30 cellular contexts compared by ENCODE assay signal in genomic region chrX:11329016-11329415, GRCh38. TPM values are rescaled to one million over a fixed set of nuclear protein-coding genes. Genes with fewer than 3 reads are reported as not detected.
A peak's percentile ranks its signal among the peaks of the same experiment; 100 is the strongest.
DNase-seq lines count a peak whose midpoint lies in the region; ATAC-seq, FAIRE-seq and TF ChIP-seq lines count a peak whose summit lies in the region.
"Had no signal": no experiment of that assay in that cellular context is flagged by ENCODE, and none has a peak within 500 bp of the region (broad histone marks: within the 10 kb centered on the region; RNA-seq: fewer than 3 reads in every experiment).

No MANE protein-coding gene starts in this region.

- peaks cover 11% of the 10 kb centered on the region; the same call in 2 of the 3 replicates for H3K36me3 ChIP-seq in K562 (ENCODE audit: control insufficient read depth, insufficient read depth, low read length)
- H3K36me3 ChIP-seq in WERI-Rb-1, result no peaks in the 10 kb centered on the region
- H3K36me3 ChIP-seq: BLaER1 treated with 17β-estradiol and CSF1 and Interleukin-3, amounts not matched to agents 10 nM and 100 nM; cardiac muscle cell; gastroesophageal sphincter; lower lobe of right lung; prostate gland had no signal

- peak; percentile 2 for DNase-seq in CD1c-positive myeloid dendritic cell (ENCODE audit: extremely low spot score)
- peak; percentile 14 for DNase-seq in M059J (ENCODE audit: low read depth)
- DNase-seq in K562 (ENCODE audit: extremely low read depth in 1 of 4, low spot score in 3 of 4), result no peak
- DNase-seq in foreskin keratinocyte, result peak in 1 of 2 donors; percentile 26
- no peak for DNase-seq in OCI-M2 (lab: John Stamatoyannopoulos, UW; ENCODE audit: unreplicated experiment)
- DNase-seq in WERI-Rb-1, result no peak
- no peak for DNase-seq in foreskin melanocyte
- DNase-seq: ACHN; activated CD4-positive, alpha-beta T cell treated with anti-CD3 and anti-CD28 coated beads for 1 hour; activated CD8-positive, alpha-beta memory T cell treated with anti-CD3 and anti-CD28 coated beads for 24 hours; activated T-cell treated with anti-CD3 and anti-CD28 coated beads, Interleukin-2, amount 50 U/mL, for 24 hours; amniotic stem cell; Calu3; Kasumi-1; kidney; lower lobe of right lung; NCI-H1436; NCI-H2171; NCI-H526 treated with DMSO at 0.1 percent for 48 hours; stimulated activated CD4-positive, alpha-beta T cell treated with anti-CD3 and anti-CD28 coated beads, Interleukin-1b, Interleukin-23, amount 100 ng/mL, for 48 hours; T1000 had no signal

- no peaks in the 10 kb centered on the region for H3K27me3 ChIP-seq in K562 (ENCODE audit: control insufficient read depth in 2 of 2, insufficient read depth in 2 of 2, low read length in 2 of 2)
- H3K27me3 ChIP-seq in foreskin keratinocyte, result no peaks in the 10 kb centered on the region
- peaks cover 3% of the 10 kb centered on the region for H3K27me3 ChIP-seq in WERI-Rb-1 (ENCODE audit: insufficient read depth, low read depth, severe bottlenecking)
- H3K27me3 ChIP-seq: cardiac muscle cell, gastroesophageal sphincter had no signal

- no peaks in the 10 kb centered on the region; the same call in 1 of the 2 replicates for H3K9me3 ChIP-seq in K562 (replicated peaks; ENCODE audit: control insufficient read depth, insufficient read depth, low read depth, low read length)
- H3K9me3 ChIP-seq in WERI-Rb-1 (ENCODE audit: severe bottlenecking), result no peaks in the 10 kb centered on the region
- H3K9me3 ChIP-seq: gastroesophageal sphincter, lower lobe of right lung, prostate gland had no signal

- intact Hi-C loops in K562 (cut with micrococcal nuclease), result loop anchor here (2.0 to 5.0 kb wide), 2 partner anchors 38 to 70 kb away; no protein-coding TSS in a partner anchor

- ATAC-seq in K562, result no peak
- peak; percentile 83 for ATAC-seq in foreskin keratinocyte
- ATAC-seq in GM21381 (IDR thresholded peaks at IDR 0.05; ENCODE audit: unreplicated experiment), result no peak
- ATAC-seq: gastroesophageal sphincter, lower lobe of right lung had no signal

- no peak overlapping the region for H3K9ac ChIP-seq in K562 (ENCODE audit: insufficient read depth in 1 of 2, low read depth in 2 of 2, low read length in 2 of 2)
- H3K9ac ChIP-seq: BLaER1 treated with 17β-estradiol and CSF1 and Interleukin-3, amounts not matched to agents 10 nM and 100 nM had no signal

- H3K79me2 ChIP-seq in K562 (ENCODE audit: control insufficient read depth, insufficient read depth, low read length), result peaks cover 77% of the 10 kb centered on the region

- H3K4me1 ChIP-seq in K562 (replicated peaks in 1 of 2; ENCODE audit: control insufficient read depth in 2 of 2, insufficient read depth in 2 of 2, low read length in 2 of 2) (peaks cover 0 to 29% of the 10 kb centered on the region in 2 experiments; a peak in 3 of 5 replicates), foreskin keratinocyte (no peaks in the 10 kb centered on the region)
- H3K4me1 ChIP-seq: BLaER1 treated with 17β-estradiol and CSF1 and Interleukin-3, amounts not matched to agents 10 nM and 100 nM; gastroesophageal sphincter; lower lobe of right lung; prostate gland had no signal

- in situ Hi-C loops in K562 (cut with MboI), result no loop called here

- no peak overlapping the region; the same call in 2 of the 3 replicates for H3K27ac ChIP-seq in K562 (ENCODE audit: extremely low read depth, low read depth, low read length)
- no peak overlapping the region for H3K27ac ChIP-seq in foreskin keratinocyte
- H3K27ac ChIP-seq in WERI-Rb-1, result no peak overlapping the region
- H3K27ac ChIP-seq: BLaER1 treated with 17β-estradiol and CSF1 and Interleukin-3, amounts not matched to agents 10 nM and 100 nM; cardiac muscle cell; gastroesophageal sphincter; lower lobe of right lung; prostate gland; skin epidermis had no signal

- POLR2A ChIA-PET in K562 (lab: Yijun Ruan, JAX), result no interaction called here

- TF ChIP-seq RAD21 in K562 (CRISPR knock-in tag; conservative IDR thresholded peaks at IDR 0.05 in 1 of 2, IDR thresholded peaks at IDR 0.05 in 1 of 2), result no peak

- no peaks in the 10 kb centered on the region for H3K9me1 ChIP-seq in K562 (ENCODE audit: control insufficient read depth, insufficient read depth, low read length)

- no TSS peak for BruUV-seq in K562 (replicated peaks; lab: Mats Ljungman, UMichigan)

- H2AFZ ChIP-seq in K562 (ENCODE audit: low read depth, low read length), result no peak overlapping the region

- H3K4me2 ChIP-seq in K562 (ENCODE audit: insufficient read depth, low read length), result no peak overlapping the region
- H3K4me2 ChIP-seq: BLaER1 treated with 17β-estradiol and CSF1 and Interleukin-3, amounts not matched to agents 10 nM and 100 nM had no signal

- no peak for TF ChIP-seq EP300 in K562 (IDR thresholded peaks at IDR 0.05; ENCODE audit: low read length)

- CTCF ChIA-PET in K562 (lab: Yijun Ruan, JAX; ENCODE audit: low intra/inter-chr PET ratio), result no interaction called here

- 48% methylated on average over 5 of the region's 5 CpGs for WGBS in K562 (ENCODE audit: insufficient coverage, low coverage, missing lambda C conversion rate)

- TF ChIP-seq CTCF in K562 (IDR thresholded peaks at IDR 0.05 in 2 of 3, conservative IDR thresholded peaks at IDR 0.05 in 1 of 3; ENCODE audit: insufficient read depth in 2 of 3, low read depth in 1 of 3, low read length in 3 of 3) (no peak), foreskin keratinocyte (conservative IDR thresholded peaks at IDR 0.05) (no peak), WERI-Rb-1 (IDR thresholded peaks at IDR 0.05; ENCODE audit: low read depth, low read length) (no peak)

- H3K4me3 ChIP-seq in K562 (no peak overlapping the region), WERI-Rb-1 (ENCODE audit: low read depth, low read length) (no peak overlapping the region)
- H3K4me3 ChIP-seq: BLaER1 treated with 17β-estradiol and CSF1 and Interleukin-3, amounts not matched to agents 10 nM and 100 nM; cardiac muscle cell; gastroesophageal sphincter; lower lobe of right lung; prostate gland; skin epidermis had no signal

- no peaks in the 10 kb centered on the region for H4K20me1 ChIP-seq in K562 (replicated peaks; ENCODE audit: control insufficient read depth, insufficient read depth, low read length)
- H4K20me1 ChIP-seq: BLaER1 treated with 17β-estradiol and CSF1 and Interleukin-3, amounts not matched to agents 10 nM and 100 nM had no signal

- TF ChIP-seq POLR2A in K562 (conservative IDR thresholded peaks at IDR 0.05), result no peak

- no peak for FAIRE-seq in K562 (lab: Jason Lieb, UNC)

TF ChIP-seq in K562, 482 proteins besides CTCF, POLR2A, EP300 and RAD21 (continues in another document):
- TF ChIP-seq ZNF263 (CRISPR knock-in tag; IDR thresholded peaks at IDR 0.05; ENCODE audit: borderline replicate concordance) (no peak), NONO (IDR thresholded peaks at IDR 0.05; ENCODE audit: low read depth in 2 of 2, low read length in 1 of 2) (no peak), CCNT2 (IDR thresholded peaks at IDR 0.05; ENCODE audit: borderline replicate concordance, extremely low read depth, insufficient read length, low read depth, low read length) (no peak), ZNF12 (CRISPR knock-in tag; IDR thresholded peaks at IDR 0.05) (no peak), TCF7 (IDR thresholded peaks at IDR 0.05; ENCODE audit: borderline replicate concordance) (no peak), CHD2 (IDR thresholded peaks at IDR 0.05; ENCODE audit: low read depth, low read length) (no peak), ZNF316 (IDR thresholded peaks at IDR 0.05) (no peak), MEIS2 (IDR thresholded peaks at IDR 0.05; ENCODE audit: partially characterized antibody) (no peak), ATF3 (IDR thresholded peaks at IDR 0.05) (peak; percentile 36; the same call in 1 of the 2 replicates), ATF3 (CRISPR knock-in tag; conservative IDR thresholded peaks at IDR 0.05) (no peak), FOSL1 (tag; conservative IDR thresholded peaks at IDR 0.05) (0 out of 2 replicates have a peak, but pooled peaks have one; percentile 33), NR1H2 (CRISPR knock-in tag; IDR thresholded peaks at IDR 0.05) (no peak), BDP1 (IDR thresholded peaks at IDR 0.05; ENCODE audit: insufficient read depth, insufficient read length) (no peak)

RNA-seq across cellular contexts. Expression of gene AMELX, which starts 35.8 kb away (rescaled TPM):
- total RNA-seq in M059J (2014; rRNA removed; shearing (Covaris generic)), result not detected in 2 replicates
- total RNA-seq in K562 (2011; cell fraction: chromatin; rRNA removed; ENCODE audit: low replicate concordance), result not detected in 2 replicates
- total RNA-seq in K562 (2011; cell fraction: nucleolus; rRNA removed), result not detected in 2 replicates
- not detected in 2 replicates for total RNA-seq in K562 (2011; cell fraction: nucleoplasm; rRNA removed)
- not detected in 2 replicates for total RNA-seq in K562 (2014; rRNA removed)
- not detected in 2 replicates for total RNA-seq in K562 (2014; rRNA removed; fragmentation: Illumina TruSeq; extraction: Trizol)
- total RNA-seq in K562 (2015; rRNA removed; fragmentation: Illumina TruSeq; extraction: Trizol), result not detected in 2 replicates
- total RNA-seq in K562 (2021), result 0.22 TPM in 1 of 2 replicates, not detected in the other
- not detected in 2 replicates for polyA plus RNA-seq in K562 (2011; rRNA removed)
- polyA plus RNA-seq in K562 (2011; cell fraction: cytosol; rRNA removed), result not detected in 2 replicates
- polyA plus RNA-seq in K562 (2011; cell fraction: nucleus; rRNA removed), result not detected in 2 replicates
- not detected in 2 replicates for polyA plus RNA-seq in K562 (2012)
- polyA plus RNA-seq in K562 (2014; fragmentation: Illumina TruSeq; extraction: Trizol), result not detected in 2 replicates
- not detected for polyA plus RNA-seq in K562 (2014; fragmentation: Nextera tagmentation; extraction: Ambion mirVana)
- not detected in 2 replicates for polyA plus RNA-seq in K562 (2014; rRNA removed)
- not detected in 2 replicates for polyA minus RNA-seq in K562 (2011; rRNA and poly(A)+ RNA removed)
- not detected in 2 replicates for polyA minus RNA-seq in K562 (2011; cell fraction: cytosol; rRNA and poly(A)+ RNA removed)
- polyA minus RNA-seq in K562 (2011; cell fraction: nucleus; rRNA and poly(A)+ RNA removed), result not detected in 2 replicates
- total RNA-seq in foreskin keratinocyte, result not detected in 2 replicates
- not detected in 2 replicates for polyA plus RNA-seq in foreskin keratinocyte
- total RNA-seq: Calu3, cardiac muscle cell, Daoy, gastroesophageal sphincter, kidney, lower lobe of right lung, neural crest cell, prostate gland, urinary bladder had no signal
- polyA plus RNA-seq: cardiac muscle cell, urinary bladder had no signal

Comparison
In these comparisons a context has a peak if more than half of its experiments do, and no peak if none do; other contexts are left out.
1. DNase-seq: peak in CD1c-positive myeloid dendritic cell (single experiment) and M059J (single experiment); none in K562 (0 of 4), OCI-M2 (single experiment), WERI-Rb-1 (single experiment) and foreskin melanocyte (single experiment).